In genomic region chr3:135012101-135012500, GRCh38 we compare ENCODE assay signal across 22 cellular contexts.
"Had no signal": no experiment of that assay in that cellular context is flagged by ENCODE, and none has a peak within 500 bp of the region (broad histone marks: within the 10 kb centered on the region; RNA-seq: fewer than 3 reads in every experiment).

No MANE protein-coding gene starts in this region.

- DNase-seq: effector memory CD8-positive, alpha-beta T cell; esophagus squamous epithelium; foreskin keratinocyte; kidney; left cardiac atrium; left ventricle myocardium superior; mesenchymal stem cell; midbrain; stimulated activated CD4-positive, alpha-beta T cell treated with anti-CD3 and anti-CD28 coated beads, Interleukin-2, amount 100 ng/mL, for 24 hours; stimulated activated CD4-positive, alpha-beta T cell treated with anti-CD3 and anti-CD28 coated beads, Interleukin-4, amount 100 ng/mL, for 4 hours; stimulated activated naive B cell treated with anti-CD40 and anti-IgM and Interleukin-4, amounts not matched to agents 10 μg/mL and 1 μg/mL and 100 μg/mL, for 72 hours; stimulated activated naive CD8-positive, alpha-beta T cell treated with anti-CD3 and anti-CD28 coated beads, Interleukin-15, amount 100 ng/mL, for 72 hours; testis; transverse colon had no signal

- H3K27ac ChIP-seq: epithelial cell of prostate, esophagus squamous epithelium, foreskin keratinocyte, hepatocyte, neural progenitor cell, parathyroid adenoma, skin epidermis, testis, transverse colon had no signal

- H3K36me3 ChIP-seq: esophagus squamous epithelium, neural progenitor cell, transverse colon had no signal

- H3K9ac ChIP-seq: neural progenitor cell, parathyroid adenoma had no signal

- H3K27me3 ChIP-seq: esophagus squamous epithelium, foreskin keratinocyte, hepatocyte, neural progenitor cell, testis, transverse colon had no signal

- ATAC-seq: effector memory CD8-positive, alpha-beta T cell; foreskin keratinocyte; left cardiac atrium; left ventricle myocardium superior; natural killer cell treated with Interleukin-12 subunit alpha and Interleukin-12 subunit beta and Interleukin-15 and Interleukin-18, amount 100 ng/mL, for 72 hours; sciatic nerve; stimulated activated naive B cell treated with anti-CD40 and anti-IgM and Interleukin-4, amounts not matched to agents 10 μg/mL and 1 μg/mL and 100 μg/mL, for 72 hours; stimulated activated naive CD8-positive, alpha-beta T cell treated with anti-CD3 and anti-CD28 coated beads, Interleukin-15, amount 100 ng/mL, for 72 hours had no signal

- H3K4me1 ChIP-seq: esophagus squamous epithelium, foreskin keratinocyte, transverse colon had no signal

- H3K9me3 ChIP-seq: esophagus squamous epithelium, testis, transverse colon had no signal

- H3K4me2 ChIP-seq: hepatocyte, neural progenitor cell had no signal

- H3K4me3 ChIP-seq: esophagus squamous epithelium, hepatocyte, lung, neural progenitor cell, skin epidermis, testis, transverse colon had no signal

- H2AFZ ChIP-seq: hepatocyte, neural progenitor cell, parathyroid adenoma had no signal
